18 cellular contexts compared by ENCODE assay signal in genomic region chr11:96260526-96260925, GRCh38.
DNase-seq lines count a peak whose midpoint lies in the region; ATAC-seq and TF ChIP-seq lines count a peak whose summit lies in the region.
"Had no signal": no experiment of that assay in that cellular context is flagged by ENCODE, and none has a peak within 500 bp of the region (broad histone marks: within the 10 kb centered on the region; RNA-seq: fewer than 3 reads in every experiment).

No MANE protein-coding gene starts in this region.

- ATAC-seq in SK-N-SH treated with all-trans-retinoic acid at 6 μM for 48 hours (no peak), GM18858 (IDR thresholded peaks at IDR 0.05; ENCODE audit: unreplicated experiment) (no peak), GM18519 (IDR thresholded peaks at IDR 0.05; ENCODE audit: low FRiP score, unreplicated experiment) (no peak)

- no peak for TF ChIP-seq CTCF in SK-N-SH (IDR thresholded peaks at IDR 0.05)
- TF ChIP-seq CTCF in OCI-LY7 (conservative IDR thresholded peaks at IDR 0.05; ENCODE audit: low read length) = no peak
- TF ChIP-seq CTCF in smooth muscle cell (IDR thresholded peaks at IDR 0.05; ENCODE audit: borderline replicate concordance, insufficient read depth, poor library complexity, severe bottlenecking) = no peak
- no peak for TF ChIP-seq CTCF in sigmoid colon (IDR thresholded peaks at IDR 0.05)

- BruUV-seq in OCI-LY7 (replicated peaks; lab: Mats Ljungman, UMichigan) = no TSS peak

- 100% methylated on average over 2 of the region's 2 CpGs for whole genome bisulfite sequencing in SK-N-SH (ENCODE audit: low lambda C conversion rate)
- 98% methylated on average over 2 of the region's 2 CpGs for WGBS in smooth muscle cell (ENCODE audit: low lambda C conversion rate)
- 93 to 97% methylated on average over 2 of the region's 2 CpGs for WGBS in sigmoid colon, 2 donors

- CTCF ChIA-PET in SK-N-SH (lab: Yijun Ruan, JAX) = interaction anchor here (1.1 to 1.6 kb wide), 2 partner anchors 83 to 174 kb away, joined by 3 to 5 read pairs; no protein-coding TSS in a partner anchor
- CTCF ChIA-PET in OCI-LY7 (lab: Charles Lee; ENCODE audit: unreplicated experiment) = no interaction called here

- H4K20me1 ChIP-seq in SK-N-SH (ENCODE audit: insufficient read depth) (no peaks in the 10 kb centered on the region), OCI-LY7 (ENCODE audit: insufficient read depth, low read length) (no peaks in the 10 kb centered on the region), smooth muscle cell (ENCODE audit: low read depth) (no peaks in the 10 kb centered on the region)

- H3F3A ChIP-seq in SK-N-SH (replicated peaks; ENCODE audit: insufficient read depth) (peaks cover 41% of the 10 kb centered on the region), smooth muscle cell (ENCODE audit: low read depth) (peaks cover 26% of the 10 kb centered on the region)

- no peak for TF ChIP-seq RAD21 in SK-N-SH (IDR thresholded peaks at IDR 0.05; ENCODE audit: low read length)

- H3K79me2 ChIP-seq in SK-N-SH (ENCODE audit: insufficient read depth) = peaks cover 93% of the 10 kb centered on the region
- H3K79me2 ChIP-seq in OCI-LY7 (ENCODE audit: insufficient read depth, low read depth, low read length) = no peaks in the 10 kb centered on the region
- peaks cover 65% of the 10 kb centered on the region for H3K79me2 ChIP-seq in smooth muscle cell (ENCODE audit: low read depth)

- no peaks in the 10 kb centered on the region for H3K9me2 ChIP-seq in SK-N-SH
- no peaks in the 10 kb centered on the region for H3K9me2 ChIP-seq in OCI-LY7 (ENCODE audit: insufficient read depth, low read length)

- H3K4me2 ChIP-seq in SK-N-SH = peak overlapping the region; percentile 46; the same call in 1 of the 2 replicates
- H3K4me2 ChIP-seq in OCI-LY7 (ENCODE audit: low read length) = no peak overlapping the region
- H3K4me2 ChIP-seq in smooth muscle cell = peak overlapping the region; percentile 65

- H3K9ac ChIP-seq in SK-N-SH (no peak overlapping the region), smooth muscle cell (ENCODE audit: low read depth) (no peak overlapping the region)

- no peaks in the 10 kb centered on the region for H3K27me3 ChIP-seq in SK-N-SH (ENCODE audit: insufficient read depth)
- H3K27me3 ChIP-seq in effector memory CD4-positive, alpha-beta T cell (replicated peaks; ENCODE audit: control insufficient read depth, insufficient read depth, low read length, poor library complexity, severe bottlenecking) = no peaks in the 10 kb centered on the region
- no peaks in the 10 kb centered on the region for H3K27me3 ChIP-seq in smooth muscle cell (ENCODE audit: low read depth)
- H3K27me3 ChIP-seq in sigmoid colon = no peaks in the 10 kb centered on the region

- H2AFZ ChIP-seq in SK-N-SH (ENCODE audit: low read depth) = no peak overlapping the region
- 0 out of 2 replicates have a peak overlapping the region, but pooled peaks have one; percentile 80 for H2AFZ ChIP-seq in OCI-LY7 (ENCODE audit: low read length)
- no peak overlapping the region for H2AFZ ChIP-seq in smooth muscle cell (ENCODE audit: low read depth)

- H3K27ac ChIP-seq in SK-N-SH (ENCODE audit: low read depth in 2 of 2, low read length in 1 of 2) (peak overlapping the region in 1 of 2 experiments; percentile 78; a peak in 3 of 4 replicates), OCI-LY7 (ENCODE audit: low read depth, low read length, poor library complexity, severe bottlenecking) (no peak overlapping the region), smooth muscle cell (ENCODE audit: low read depth) (peak overlapping the region; percentile 91), sigmoid colon (no peak overlapping the region)
- H3K27ac ChIP-seq in effector memory CD4-positive, alpha-beta T cell (ENCODE audit: insufficient read depth, low read length, poor library complexity, severe bottlenecking) = peak overlapping the region; percentile 80
- H3K27ac ChIP-seq: 22Rv1 had no signal

- peaks cover 4 to 65% of the 10 kb centered on the region in 2 experiments for H3K4me1 ChIP-seq in SK-N-SH (ENCODE audit: control insufficient read depth in 1 of 2, insufficient read depth in 2 of 2, low read depth in 1 of 2, low read length in 1 of 2)
- H3K4me1 ChIP-seq in OCI-LY7 (ENCODE audit: insufficient read depth, low read length, poor library complexity, severe bottlenecking) = peaks cover 48% of the 10 kb centered on the region
- peaks cover 52% of the 10 kb centered on the region for H3K4me1 ChIP-seq in effector memory CD4-positive, alpha-beta T cell (ENCODE audit: control insufficient read depth, insufficient read depth, low read length, poor library complexity, severe bottlenecking)
- H3K4me1 ChIP-seq in smooth muscle cell (ENCODE audit: low read depth) = peaks cover 39% of the 10 kb centered on the region
- peaks cover 0 to 47% (median 29%) of the 10 kb centered on the region in 4 donors for H3K4me1 ChIP-seq in sigmoid colon

- no peak overlapping the region for H3K4me3 ChIP-seq in SK-N-SH (ENCODE audit: low read depth in 2 of 2, low read length in 1 of 2)
- no peak overlapping the region for H3K4me3 ChIP-seq in OCI-LY7 (ENCODE audit: low read depth, low read length, poor library complexity, severe bottlenecking)
- no peak overlapping the region for H3K4me3 ChIP-seq in effector memory CD4-positive, alpha-beta T cell (ENCODE audit: insufficient read depth, low read depth, low read length, poor library complexity, severe bottlenecking)
- no peak overlapping the region for H3K4me3 ChIP-seq in smooth muscle cell
- no peak overlapping the region for H3K4me3 ChIP-seq in sigmoid colon

- TF ChIP-seq POLR2A in sigmoid colon (IDR thresholded peaks at IDR 0.05) = no peak

- H3K36me3 ChIP-seq in SK-N-SH (replicated peaks in 1 of 2; ENCODE audit: control insufficient read depth in 1 of 2, insufficient read depth in 2 of 2, low read length in 1 of 2) (peaks cover 0 to 5% of the 10 kb centered on the region in 2 experiments), OCI-LY7 (ENCODE audit: insufficient read depth, low read length) (no peaks in the 10 kb centered on the region), smooth muscle cell (ENCODE audit: low read depth) (no peaks in the 10 kb centered on the region), sigmoid colon (no peaks in the 10 kb centered on the region)
- no peaks in the 10 kb centered on the region for H3K36me3 ChIP-seq in effector memory CD4-positive, alpha-beta T cell (ENCODE audit: control insufficient read depth, insufficient read depth, low read length)

- intact Hi-C loops in OCI-LY7 (cut with micrococcal nuclease; ENCODE audit: unreplicated experiment) (no loop called here), sigmoid colon (cut with DNase I) (no loop called here)

- POLR2A ChIA-PET in SK-N-SH (lab: Yijun Ruan, JAX) (no interaction called here), OCI-LY7 (lab: Charles Lee) (no interaction called here)

- no peak for TF ChIP-seq EP300 in SK-N-SH (IDR thresholded peaks at IDR 0.05; ENCODE audit: borderline replicate concordance in 1 of 2, low read depth in 1 of 2, low read length in 1 of 2)
- no peak for TF ChIP-seq EP300 in sigmoid colon (IDR thresholded peaks at IDR 0.05)

- no peaks in the 10 kb centered on the region for H3K9me3 ChIP-seq in SK-N-SH
- no peaks in the 10 kb centered on the region for H3K9me3 ChIP-seq in OCI-LY7 (ENCODE audit: low read length)
- H3K9me3 ChIP-seq in effector memory CD4-positive, alpha-beta T cell (ENCODE audit: control insufficient read depth, low read length) = no peaks in the 10 kb centered on the region
- H3K9me3 ChIP-seq in smooth muscle cell (replicated peaks; ENCODE audit: low read depth) = no peaks in the 10 kb centered on the region
- H3K9me3 ChIP-seq in sigmoid colon = no peaks in the 10 kb centered on the region

- DNase-seq in SK-N-SH = no peak
- no peak for DNase-seq in OCI-LY7 (ENCODE audit: low spot score)
- no peak for DNase-seq in effector memory CD4-positive, alpha-beta T cell
- DNase-seq in smooth muscle cell (lab: John Stamatoyannopoulos, UW; ENCODE audit: unreplicated experiment) = no peak
- no peak for DNase-seq in sigmoid colon
- DNase-seq: activated CD4-positive, alpha-beta T cell treated with anti-CD3 and anti-CD28 coated beads, Interleukin-2, amount 50 U/mL, for 48 hours; activated gamma-delta T cell treated with Interleukin-2 at 50 U/mL for 16 hours; caudate nucleus; glutamatergic neuron; GOT3; islet precursor cell; NCI-H146; NCI-H446; stimulated activated CD4-positive, alpha-beta T cell treated with anti-CD3 and anti-CD28 coated beads, Interleukin-2, amount 100 ng/mL, for 24 hours had no signal

TF ChIP-seq in SK-N-SH, 30 proteins besides CTCF, POLR2A, EP300 and RAD21:
- TF ChIP-seq GATA2 (CRISPR knock-in tag; IDR thresholded peaks at IDR 0.05) = no peak
- TF ChIP-seq ELF1 (IDR thresholded peaks at IDR 0.05) = no peak
- no peak for TF ChIP-seq TAF1 (IDR thresholded peaks at IDR 0.05; ENCODE audit: borderline replicate concordance, low read depth, low read length)

TF ChIP-seq in SK-N-SH treated with all-trans-retinoic acid at 6 μM for 48 hours, 23 proteins besides CTCF, POLR2A, EP300 and RAD21 (continues in another document):
- TF ChIP-seq ARNTL (CRISPR knock-in tag; IDR thresholded peaks at IDR 0.05; ENCODE audit: borderline replicate concordance, low read depth) (no peak), ISL1 (CRISPR knock-in tag; IDR thresholded peaks at IDR 0.05) (no peak), RARB (CRISPR knock-in tag; IDR thresholded peaks at IDR 0.05) (no peak), TOX (CRISPR knock-in tag; IDR thresholded peaks at IDR 0.05; ENCODE audit: borderline replicate concordance) (no peak), ESRRG (CRISPR knock-in tag; IDR thresholded peaks at IDR 0.05) (no peak), ZNF70 (CRISPR knock-in tag; IDR thresholded peaks at IDR 0.05) (no peak), ZNF8 (CRISPR knock-in tag; IDR thresholded peaks at IDR 0.05) (no peak), CSDC2 (CRISPR knock-in tag; IDR thresholded peaks at IDR 0.05) (no peak), OSR1 (CRISPR knock-in tag; IDR thresholded peaks at IDR 0.05) (no peak), ZC3H10 (CRISPR knock-in tag; IDR thresholded peaks at IDR 0.05) (no peak)
- TF ChIP-seq, protein P1, sequence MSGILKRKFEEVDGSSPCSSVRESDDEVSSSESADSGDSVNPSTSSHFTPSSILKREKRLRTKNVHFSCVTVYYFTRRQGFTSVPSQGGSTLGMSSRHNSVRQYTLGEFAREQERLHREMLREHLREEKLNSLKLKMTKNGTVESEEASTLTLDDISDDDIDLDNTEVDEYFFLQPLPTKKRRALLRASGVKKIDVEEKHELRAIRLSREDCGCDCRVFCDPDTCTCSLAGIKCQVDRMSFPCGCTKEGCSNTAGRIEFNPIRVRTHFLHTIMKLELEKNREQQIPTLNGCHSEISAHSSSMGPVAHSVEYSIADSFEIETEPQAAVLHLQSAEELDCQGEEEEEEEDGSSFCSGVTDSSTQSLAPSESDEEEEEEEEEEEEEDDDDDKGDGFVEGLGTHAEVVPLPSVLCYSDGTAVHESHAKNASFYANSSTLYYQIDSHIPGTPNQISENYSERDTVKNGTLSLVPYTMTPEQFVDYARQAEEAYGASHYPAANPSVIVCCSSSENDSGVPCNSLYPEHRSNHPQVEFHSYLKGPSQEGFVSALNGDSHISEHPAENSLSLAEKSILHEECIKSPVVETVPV (CRISPR knock-in tag; IDR thresholded peaks at IDR 0.05) = no peak

Comparison
In these comparisons a context has a peak if more than half of its experiments do, and no peak if none do; other contexts are left out.
1. H3K27ac ChIP-seq: peak in effector memory CD4-positive, alpha-beta T cell (single experiment) and smooth muscle cell (single experiment); none in OCI-LY7 (single experiment) and sigmoid colon (0 of 4).